1 cellular context compared by ENCODE assay signal in genomic region chr5:32714836-32715235, GRCh38.
TF ChIP-seq lines count a peak whose summit lies in the region.

No MANE protein-coding gene starts in this region.

TF ChIP-seq in GM23338, 12 proteins besides CTCF, POLR2A, EP300 and RAD21 (continued from another document):
- TF ChIP-seq ZNF462 (CRISPR knock-in tag; IDR thresholded peaks at IDR 0.05) (no peak), CREB1 (CRISPR knock-in tag; IDR thresholded peaks at IDR 0.05; ENCODE audit: low read depth) (no peak), ZNF331 (CRISPR knock-in tag; IDR thresholded peaks at IDR 0.05; ENCODE audit: low read depth) (no peak), STAT1 (IDR thresholded peaks at IDR 0.05; ENCODE audit: unreplicated experiment) (no peak), JUNB (IDR thresholded peaks at IDR 0.05; ENCODE audit: unreplicated experiment) (no peak), NANOG (IDR thresholded peaks at IDR 0.05; ENCODE audit: borderline replicate concordance) (no peak), REST (IDR thresholded peaks at IDR 0.05; ENCODE audit: unreplicated experiment) (no peak)
TF ChIP-seq in GM23338: peak in this region for 0.
